In the genomic region with DNA sequence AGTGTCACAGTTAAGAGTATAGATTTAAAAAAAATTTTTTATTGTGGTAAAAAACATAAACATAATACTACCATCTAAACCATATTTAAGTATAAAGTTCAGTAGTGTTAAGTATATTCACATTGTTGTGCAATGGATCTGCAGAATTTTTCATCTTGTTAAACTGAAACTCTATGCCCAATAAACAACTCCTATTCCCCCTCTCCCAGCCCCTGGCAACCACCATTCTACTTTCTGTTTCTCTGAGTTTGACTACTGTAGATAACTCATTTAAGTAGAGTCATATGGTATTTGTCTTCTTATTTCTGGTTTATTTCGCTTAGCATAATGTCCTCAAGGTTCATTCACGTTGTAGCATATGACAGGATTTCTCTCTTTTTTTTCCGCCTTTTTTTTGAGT, we compare ENCODE assay signal across 16 cellular contexts.
A peak's percentile ranks its signal among the peaks of the same experiment; 100 is the strongest.
DNase-seq lines count a peak whose midpoint lies in the region; ATAC-seq and TF ChIP-seq lines count a peak whose summit lies in the region.
"Had no signal": no experiment of that assay in that cellular context is flagged by ENCODE, and none has a peak within 500 bp of the region (broad histone marks: within the 10 kb centered on the region; RNA-seq: fewer than 3 reads in every experiment).

No MANE protein-coding gene starts in this region.

- no peak overlapping the region for H2AFZ ChIP-seq in KMS-11 (ENCODE audit: low read depth)

- in situ Hi-C loops in gastrocnemius medialis (cut with MboI; ENCODE audit: low sequenced_read_pairs in 4 of 4) = loop anchor here in 3 of 4 donors (10.0 to 25.0 kb wide), 5 partner anchors 102 to 665 kb away; no protein-coding TSS in a partner anchor

- TF ChIP-seq POLR2A in breast epithelium (IDR thresholded peaks at IDR 0.05) (no peak), gastrocnemius medialis (IDR thresholded peaks at IDR 0.05) (no peak)

- no TSS peak for BruUV-seq in MCF 10A (replicated peaks; lab: Mats Ljungman, UMichigan)

- intact Hi-C loops in MCF 10A (cut with micrococcal nuclease) = no loop called here
- intact Hi-C loops in breast epithelium (cut with DNase I; ENCODE audit: low total_unique reads) = no loop called here
- intact Hi-C loops in dendritic cell treated with granulocyte-macrophage colony-stimulating factor and Interleukin-4, amounts not matched to agents 40 ng/mL and 50 ng/mL, for 4 days (cut with micrococcal nuclease) = loop anchor here (10.0 kb wide), 1 partner anchor 242 kb away; no protein-coding TSS in a partner anchor
- intact Hi-C loops in gastrocnemius medialis (cut with DNase I; ENCODE audit: low total_unique reads) = loop anchor here (5.0 kb wide), 1 partner anchor 245 kb away; no protein-coding TSS in a partner anchor

- H3K27ac Mint-ChIP-seq in MCF 10A (ENCODE audit: low read depth, unreplicated experiment) = peak overlapping the region; percentile 49
- peak overlapping the region; percentile 21 for H3K27ac Mint-ChIP-seq in dendritic cell treated with granulocyte-macrophage colony-stimulating factor and Interleukin-4, amounts not matched to agents 40 ng/mL and 50 ng/mL, for 4 days
- H3K27ac Mint-ChIP-seq: mesothelial cell of epicardium had no signal

- no peaks in the 10 kb centered on the region for H3K36me3 Mint-ChIP-seq in MCF 10A (ENCODE audit: insufficient read depth, unreplicated experiment)
- H3K36me3 Mint-ChIP-seq in dendritic cell treated with granulocyte-macrophage colony-stimulating factor and Interleukin-4, amounts not matched to agents 40 ng/mL and 50 ng/mL, for 4 days (ENCODE audit: low read depth) = peaks cover 78% of the 10 kb centered on the region

- peak overlapping the region; percentile 6; the same call in 1 of the 2 replicates for H3K4me2 ChIP-seq in KMS-11

- H3K4me3 ChIP-seq in breast epithelium (no peak overlapping the region), KMS-11 (IDR thresholded peaks at IDR 0.05; ENCODE audit: insufficient read depth, low read depth, low read length) (no peak overlapping the region), gastrocnemius medialis (no peak overlapping the region)

- no peaks in the 10 kb centered on the region for H3K9me3 Mint-ChIP-seq in MCF 10A (ENCODE audit: unreplicated experiment)
- H3K9me3 Mint-ChIP-seq in dendritic cell treated with granulocyte-macrophage colony-stimulating factor and Interleukin-4, amounts not matched to agents 40 ng/mL and 50 ng/mL, for 4 days = no peaks in the 10 kb centered on the region
- H3K9me3 Mint-ChIP-seq: central memory CD8-positive, alpha-beta T cell; mesothelial cell of epicardium had no signal

- ATAC-seq in gastrocnemius medialis (no peak), HG03196 (IDR thresholded peaks at IDR 0.05; ENCODE audit: unreplicated experiment) (no peak)

- H3K27me3 ChIP-seq in breast epithelium (no peaks in the 10 kb centered on the region), KMS-11 (ENCODE audit: insufficient read depth, low read depth) (no peaks in the 10 kb centered on the region), gastrocnemius medialis (no peaks in the 10 kb centered on the region)

- H3K9ac ChIP-seq in KMS-11 = no peak overlapping the region

- H3K36me3 ChIP-seq in breast epithelium (no peaks in the 10 kb centered on the region), KMS-11 (ENCODE audit: insufficient read depth) (no peaks in the 10 kb centered on the region), gastrocnemius medialis (peaks cover 0 to 2% of the 10 kb centered on the region in 2 donors)

- POLR2A ChIA-PET in MCF 10A (lab: Yijun Ruan, JAX) = interaction anchor here (0.7 to 1.2 kb wide), 3 partner anchors 88 to 602 kb away, joined by 3 to 4 read pairs (median 4); no protein-coding TSS in a partner anchor

- H4K20me1 ChIP-seq in KMS-11 (ENCODE audit: insufficient read depth) = no peaks in the 10 kb centered on the region

- H3K79me2 ChIP-seq in KMS-11 (ENCODE audit: insufficient read depth, low read depth) = no peaks in the 10 kb centered on the region

- CTCF ChIA-PET in MCF 10A (lab: Yijun Ruan, JAX) = interaction anchor here (0.9 to 1.8 kb wide), 3 partner anchors 10 to 107 kb away, joined by 3 to 12 read pairs (median 4); no protein-coding TSS in a partner anchor

- H3K27ac ChIP-seq in breast epithelium (no peak overlapping the region), KMS-11 (no peak overlapping the region), gastrocnemius medialis (peak overlapping the region; percentile 1 to 73 (median 56))

- H3K4me3 Mint-ChIP-seq in MCF 10A (ENCODE audit: unreplicated experiment) = no peak overlapping the region
- no peak overlapping the region for H3K4me3 Mint-ChIP-seq in dendritic cell treated with granulocyte-macrophage colony-stimulating factor and Interleukin-4, amounts not matched to agents 40 ng/mL and 50 ng/mL, for 4 days
- H3K4me3 Mint-ChIP-seq: central memory CD8-positive, alpha-beta T cell; mesothelial cell of epicardium had no signal

- H3K4me1 ChIP-seq in breast epithelium (no peaks in the 10 kb centered on the region), KMS-11 (ENCODE audit: low read depth, poor library complexity, severe bottlenecking) (peaks cover 45% of the 10 kb centered on the region), gastrocnemius medialis (peaks cover 34 to 46% of the 10 kb centered on the region in 2 donors)

- H3K4me1 Mint-ChIP-seq in MCF 10A (ENCODE audit: insufficient read depth, unreplicated experiment) = peaks cover 20% of the 10 kb centered on the region
- H3K4me1 Mint-ChIP-seq in dendritic cell treated with granulocyte-macrophage colony-stimulating factor and Interleukin-4, amounts not matched to agents 40 ng/mL and 50 ng/mL, for 4 days (ENCODE audit: low read depth) = peaks cover 93% of the 10 kb centered on the region

- DNase-seq in MCF 10A (ENCODE audit: unreplicated experiment) (no peak), breast epithelium (ENCODE audit: low spot score in 2 of 2) (no peak), gastrocnemius medialis (no peak), GDM1 (lab: John Stamatoyannopoulos, UW) (no peak), iPS-NIHi11 (ENCODE audit: low spot score) (no peak)
- DNase-seq: activated T-cell treated with anti-CD3 and anti-CD28 coated beads for 4 hours; Caco-2; effector CD8-positive, alpha-beta T cell; hippocampal formation; NCI-H2029; NCI-H446 treated with DMSO at 0.1 percent for 48 hours had no signal

- TF ChIP-seq CTCF in MCF 10A (IDR thresholded peaks at IDR 0.05; ENCODE audit: unreplicated experiment) (no peak), breast epithelium (IDR thresholded peaks at IDR 0.05) (no peak), KMS-11 (conservative IDR thresholded peaks at IDR 0.05; ENCODE audit: low read depth, low read length) (no peak), gastrocnemius medialis (IDR thresholded peaks at IDR 0.05 in 4 of 5, conservative IDR thresholded peaks at IDR 0.05 in 1 of 5) (no peak)

- no peaks in the 10 kb centered on the region for H3K27me3 Mint-ChIP-seq in MCF 10A (ENCODE audit: insufficient read depth, unreplicated experiment)
- H3K27me3 Mint-ChIP-seq in dendritic cell treated with granulocyte-macrophage colony-stimulating factor and Interleukin-4, amounts not matched to agents 40 ng/mL and 50 ng/mL, for 4 days = no peaks in the 10 kb centered on the region
- H3K27me3 Mint-ChIP-seq: central memory CD8-positive, alpha-beta T cell had no signal

- no peaks in the 10 kb centered on the region for H3K9me3 ChIP-seq in breast epithelium
- no peaks in the 10 kb centered on the region for H3K9me3 ChIP-seq in gastrocnemius medialis
- H3K9me3 ChIP-seq: Caco-2 had no signal

Comparison
In these comparisons a context has a peak if more than half of its experiments do, and no peak if none do; other contexts are left out.
1. H3K27ac ChIP-seq: peak in gastrocnemius medialis (4 of 4); none in breast epithelium (0 of 2) and KMS-11 (single experiment).
2. intact Hi-C loops: an anchor here in dendritic cell treated with granulocyte-macrophage colony-stimulating factor and Interleukin-4, amounts not matched to agents 40 ng/mL and 50 ng/mL, for 4 days (10.0 kb wide) and gastrocnemius medialis (5.0 kb wide); none called in MCF 10A and breast epithelium.